Comparison of ENCODE assay signal across 1 cellular context in the genomic region with DNA sequence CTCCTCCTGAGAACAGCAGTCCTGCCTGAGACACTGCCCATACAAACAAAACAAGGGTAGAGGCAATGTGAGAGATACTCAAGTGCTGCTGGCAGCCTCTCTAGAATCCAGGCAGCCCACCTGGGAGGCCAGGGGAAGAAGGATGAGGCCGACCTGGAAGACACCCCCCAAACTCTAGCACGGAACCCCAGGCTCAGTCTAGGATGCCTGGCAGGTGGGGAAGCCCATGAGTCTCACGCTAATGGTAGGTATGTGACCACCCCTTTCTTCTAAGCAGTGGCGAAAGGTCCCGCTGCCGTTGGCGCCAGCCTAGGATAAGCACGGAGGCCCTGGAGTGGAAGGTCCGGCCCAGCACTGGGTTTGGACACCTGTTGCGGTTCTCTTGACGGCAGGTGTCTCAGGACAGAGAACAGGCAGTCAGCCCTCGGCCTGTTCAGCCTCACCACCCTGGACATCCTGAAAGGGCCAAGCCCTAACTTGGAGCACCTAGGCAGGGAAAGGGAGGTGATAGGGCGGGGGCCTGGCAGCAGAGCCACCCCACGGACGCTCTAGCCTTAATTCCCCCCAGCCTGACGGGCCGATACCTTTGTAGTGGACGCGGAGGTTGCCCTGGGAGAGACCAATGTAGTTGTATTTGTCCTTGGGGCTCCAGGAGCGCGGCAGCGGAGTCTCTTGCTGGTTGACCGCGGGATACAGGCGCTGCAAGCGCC.
TF ChIP-seq lines count a peak whose summit lies in the region.

No MANE protein-coding gene starts in this region.

TF ChIP-seq in IMR-90, 13 proteins besides CTCF, POLR2A, EP300 and RAD21:
- TF ChIP-seq MAZ (IDR thresholded peaks at IDR 0.05; ENCODE audit: borderline replicate concordance, low read depth, low read length) (no peak), MXI1 (IDR thresholded peaks at IDR 0.05; ENCODE audit: borderline replicate concordance, low read depth, low read length) (no peak), MAFK (IDR thresholded peaks at IDR 0.05; ENCODE audit: low read depth, low read length) (no peak), NFE2L2 (IDR thresholded peaks at IDR 0.05; ENCODE audit: low read depth, low read length) (no peak), RCOR1 (IDR thresholded peaks at IDR 0.05; ENCODE audit: insufficient replicate concordance, low read length) (no peak), RFX5 (IDR thresholded peaks at IDR 0.05; ENCODE audit: low read depth, low read length) (no peak), ELK1 (IDR thresholded peaks at IDR 0.05; ENCODE audit: borderline replicate concordance, low read depth, low read length) (no peak), FOS (IDR thresholded peaks at IDR 0.05; ENCODE audit: low read depth, low read length) (no peak), CHD1 (IDR thresholded peaks at IDR 0.05; ENCODE audit: low read depth, low read length) (no peak)
TF ChIP-seq in IMR-90: peak in this region for 0.
